23 cellular contexts compared by ENCODE assay signal in the genomic region with DNA sequence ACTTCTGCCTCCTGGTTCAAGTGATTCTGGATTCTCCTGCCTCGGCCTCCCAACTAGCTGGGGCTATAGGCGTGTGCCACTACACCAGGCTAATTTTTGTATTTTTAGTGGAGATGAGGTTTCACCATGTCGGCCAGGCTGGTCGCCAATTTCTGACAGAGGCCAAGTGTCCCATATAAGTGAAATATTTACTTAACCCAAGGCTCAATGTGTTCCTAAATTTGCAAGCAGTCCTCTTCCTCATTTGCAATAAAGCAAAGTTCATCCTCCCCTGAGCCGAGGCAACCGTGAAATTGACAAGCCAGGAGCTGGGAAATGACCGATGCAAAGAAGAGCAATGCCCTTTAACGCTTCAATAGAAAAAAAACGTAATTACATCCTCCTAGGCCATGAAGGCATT.
"Had no signal": no experiment of that assay in that cellular context is flagged by ENCODE, and none has a peak within 500 bp of the region (broad histone marks: within the 10 kb centered on the region; RNA-seq: fewer than 3 reads in every experiment).

No MANE protein-coding gene starts in this region.

- H2AFZ ChIP-seq: hepatocyte had no signal

- H3K4me1 Mint-ChIP-seq: endodermal cell had no signal

- H3K27ac ChIP-seq: epithelial cell of prostate, gastrocnemius medialis, heart left ventricle, hepatocyte, left ventricle myocardium inferior, lower lobe of right lung, prostate gland, right atrium auricular region, sigmoid colon, stomach, thyroid gland had no signal

- H3K36me3 Mint-ChIP-seq: naive thymus-derived CD8-positive, alpha-beta T cell; stimulated activated effector memory CD8-positive, alpha-beta T cell treated with anti-CD3 and anti-CD28 coated beads, Interleukin-12 subunit alpha, Interleukin-12 subunit beta, amount 100 ng/mL, for 72 hours had no signal

- H3K4me3 Mint-ChIP-seq: endodermal cell; naive thymus-derived CD8-positive, alpha-beta T cell; neural crest cell; stimulated activated effector memory CD8-positive, alpha-beta T cell treated with anti-CD3 and anti-CD28 coated beads, Interleukin-12 subunit alpha, Interleukin-12 subunit beta, amount 100 ng/mL, for 72 hours; type B pancreatic cell had no signal

- H3K36me3 ChIP-seq: gastrocnemius medialis, heart left ventricle, left ventricle myocardium inferior, lower lobe of right lung, prostate gland, right atrium auricular region, sigmoid colon, stomach, thyroid gland had no signal

- H3K27ac Mint-ChIP-seq: endodermal cell; stimulated activated effector memory CD8-positive, alpha-beta T cell treated with anti-CD3 and anti-CD28 coated beads, Interleukin-12 subunit alpha, Interleukin-12 subunit beta, amount 100 ng/mL, for 72 hours; type B pancreatic cell had no signal

- H3K9me3 ChIP-seq: gastrocnemius medialis, heart left ventricle, left ventricle myocardium inferior, lower lobe of right lung, prostate gland, right atrium auricular region, sigmoid colon, stomach, thyroid gland had no signal

- H3K27me3 Mint-ChIP-seq: naive thymus-derived CD8-positive, alpha-beta T cell; type B pancreatic cell had no signal

- H3K4me3 ChIP-seq: dorsolateral prefrontal cortex, gastrocnemius medialis, heart left ventricle, hepatocyte, left ventricle myocardium inferior, lower lobe of right lung, prostate gland, right atrium auricular region, sigmoid colon, stomach, thyroid gland had no signal

- ATAC-seq: esophagus mucosa; gastrocnemius medialis; heart left ventricle; lower lobe of right lung; naive thymus-derived CD8-positive, alpha-beta T cell; stimulated activated effector memory CD8-positive, alpha-beta T cell treated with anti-CD3 and anti-CD28 coated beads, Interleukin-12 subunit alpha, Interleukin-12 subunit beta, amount 100 ng/mL, for 72 hours had no signal

- H3K79me2 ChIP-seq: hepatocyte had no signal

- H3K27me3 ChIP-seq: gastrocnemius medialis, heart left ventricle, hepatocyte, right atrium auricular region, sigmoid colon, stomach, thyroid gland had no signal

- H3K4me1 ChIP-seq: lower lobe of right lung, prostate gland, right atrium auricular region, sigmoid colon, thyroid gland had no signal

- H3K4me2 ChIP-seq: hepatocyte had no signal

- H3K9me3 Mint-ChIP-seq: endodermal cell; naive thymus-derived CD8-positive, alpha-beta T cell; stimulated activated effector memory CD8-positive, alpha-beta T cell treated with anti-CD3 and anti-CD28 coated beads, Interleukin-12 subunit alpha, Interleukin-12 subunit beta, amount 100 ng/mL, for 72 hours; type B pancreatic cell had no signal

- DNase-seq: dorsolateral prefrontal cortex; effector CD4-positive, alpha-beta T cell; endodermal cell; gastrocnemius medialis; heart left ventricle; kidney; left ventricle myocardium inferior; lower lobe of right lung; naive thymus-derived CD8-positive, alpha-beta T cell; sigmoid colon; stimulated activated CD4-positive, alpha-beta T cell treated with anti-CD3 and anti-CD28 coated beads, Interleukin-2, amount 100 ng/mL, for 24 hours; stimulated activated CD4-positive, alpha-beta T cell treated with anti-CD3 and anti-CD28 coated beads, Interleukin-4, amount 100 ng/mL, for 24 hours; stimulated activated naive CD4-positive, alpha-beta T cell treated with Interleukin-2 at 50 U/mL for 16 hours; stomach; thyroid gland had no signal
